In genomic region chr18:47800192-47800591, GRCh38 we compare ENCODE assay signal across 29 cellular contexts.
"Had no signal": no experiment of that assay in that cellular context is flagged by ENCODE, and none has a peak within 500 bp of the region (broad histone marks: within the 10 kb centered on the region; RNA-seq: fewer than 3 reads in every experiment).

No MANE protein-coding gene starts in this region.

- H3K27ac Mint-ChIP-seq: activated CD4-positive, alpha-beta memory T cell treated with anti-CD3 and anti-CD28 coated beads for 36 hours; activated CD4-positive, alpha-beta T cell treated with anti-CD3 and anti-CD28 coated beads for 36 hours; activated CD4-positive, alpha-beta T cell treated with anti-CD3 and anti-CD28 coated beads, Interleukin-2, amount 10 ng/mL, durations not matched to agents 24 days and 14 days; activated CD8-positive, alpha-beta memory T cell treated with anti-CD3 and anti-CD28 coated beads, Interleukin-2, amount 10 ng/mL, durations not matched to agents 7 days and 5 days; activated CD8-positive, alpha-beta T cell treated with anti-CD3 and anti-CD28 coated beads, Interleukin-2, amount 10 ng/mL, durations not matched to agents 7 days and 5 days; activated naive CD4-positive, alpha-beta T cell treated with anti-CD3 and anti-CD28 coated beads, Interleukin-2, amount 10 ng/mL, durations not matched to agents 7 days and 5 days; activated naive CD4-positive, alpha-beta T cell treated with anti-CD3 and anti-CD28 coated beads, Interleukin-2, amount 50 U/mL, for 72 hours; activated naive CD8-positive, alpha-beta T cell treated with anti-CD3 and anti-CD28 coated beads, Interleukin-2, amount 10 ng/mL, durations not matched to agents 7 days and 5 days; T-helper 17 cell had no signal

- H3K9me3 Mint-ChIP-seq: activated CD4-positive, alpha-beta T cell treated with anti-CD3 and anti-CD28 coated beads, Interleukin-2, amount 10 ng/mL, durations not matched to agents 24 days and 14 days; activated naive CD4-positive, alpha-beta T cell treated with anti-CD3 and anti-CD28 coated beads, Interleukin-2, amount 10 ng/mL, durations not matched to agents 7 days and 5 days; activated naive CD4-positive, alpha-beta T cell treated with anti-CD3 and anti-CD28 coated beads, Interleukin-2, amount 50 U/mL, for 72 hours had no signal

- H3K9me3 ChIP-seq: ascending aorta, breast epithelium, colonic mucosa, gastroesophageal sphincter, heart right ventricle had no signal

- H3K4me1 Mint-ChIP-seq: activated CD4-positive, alpha-beta T cell treated with anti-CD3 and anti-CD28 coated beads for 36 hours; activated CD4-positive, alpha-beta T cell treated with anti-CD3 and anti-CD28 coated beads, Interleukin-2, amount 10 ng/mL, durations not matched to agents 24 days and 14 days; activated CD8-positive, alpha-beta memory T cell treated with anti-CD3 and anti-CD28 coated beads, Interleukin-2, amount 10 ng/mL, durations not matched to agents 7 days and 5 days; activated naive CD4-positive, alpha-beta T cell treated with anti-CD3 and anti-CD28 coated beads, Interleukin-2, amount 10 ng/mL, durations not matched to agents 7 days and 5 days; activated naive CD8-positive, alpha-beta T cell treated with anti-CD3 and anti-CD28 coated beads, Interleukin-2, amount 10 ng/mL, durations not matched to agents 7 days and 5 days; brain; T-helper 17 cell had no signal

- H3K4me3 ChIP-seq: ascending aorta, breast epithelium, cardiac muscle cell, colonic mucosa, gastroesophageal sphincter, heart right ventricle had no signal

- H3K4me3 Mint-ChIP-seq: activated CD4-positive, alpha-beta memory T cell treated with anti-CD3 and anti-CD28 coated beads for 36 hours; activated CD4-positive, alpha-beta T cell treated with anti-CD3 and anti-CD28 coated beads for 36 hours; activated CD4-positive, alpha-beta T cell treated with anti-CD3 and anti-CD28 coated beads, Interleukin-2, amount 10 ng/mL, durations not matched to agents 24 days and 14 days; activated CD8-positive, alpha-beta memory T cell treated with anti-CD3 and anti-CD28 coated beads, Interleukin-2, amount 10 ng/mL, durations not matched to agents 7 days and 5 days; activated CD8-positive, alpha-beta T cell treated with anti-CD3 and anti-CD28 coated beads, Interleukin-2, amount 10 ng/mL, durations not matched to agents 7 days and 5 days; activated naive CD4-positive, alpha-beta T cell treated with anti-CD3 and anti-CD28 coated beads, Interleukin-2, amount 10 ng/mL, durations not matched to agents 7 days and 5 days; activated naive CD8-positive, alpha-beta T cell treated with anti-CD3 and anti-CD28 coated beads, Interleukin-2, amount 10 ng/mL, durations not matched to agents 7 days and 5 days; T-helper 17 cell had no signal

- DNase-seq: activated CD4-positive, alpha-beta memory T cell treated with anti-CD3 and anti-CD28 coated beads for 36 hours; activated CD4-positive, alpha-beta T cell treated with anti-CD3 and anti-CD28 coated beads for 36 hours; activated CD4-positive, alpha-beta T cell treated with anti-CD3 and anti-CD28 coated beads, Interleukin-2, amount 10 ng/mL, durations not matched to agents 24 days and 14 days; activated CD4-positive, CD25-positive, alpha-beta regulatory T cell; activated CD4-positive, CD25-positive, alpha-beta regulatory T cell treated with anti-CD3 and anti-CD28 coated beads, Interleukin-2, amount 50 U/mL, for 72 hours; activated CD8-positive, alpha-beta memory T cell treated with anti-CD3 and anti-CD28 coated beads, Interleukin-2, amount 10 ng/mL, durations not matched to agents 7 days and 5 days; activated CD8-positive, alpha-beta memory T cell treated with anti-CD3 and anti-CD28 coated beads, Interleukin-2, amount 50 U/mL, for 4 hours; activated CD8-positive, alpha-beta T cell treated with anti-CD3 and anti-CD28 coated beads, Interleukin-2, amount 10 ng/mL, durations not matched to agents 7 days and 5 days; activated gamma-delta T cell; activated naive CD4-positive, alpha-beta T cell; activated naive CD4-positive, alpha-beta T cell treated with anti-CD3 and anti-CD28 coated beads, Interleukin-2, amount 10 ng/mL, durations not matched to agents 7 days and 5 days; activated naive CD8-positive, alpha-beta T cell treated with anti-CD3 and anti-CD28 coated beads, Interleukin-2, amount 10 ng/mL, durations not matched to agents 7 days and 5 days; activated T-cell treated with anti-CD3 and anti-CD28 coated beads, Interleukin-2, amount 50 U/mL, for 1 hour; activated T-cell treated with anti-CD3 and anti-CD28 coated beads, Interleukin-2, amount 50 U/mL, for 48 hours; central memory CD4-positive, alpha-beta T cell; cerebellar nuclear complex; colonic mucosa; effector CD8-positive, alpha-beta T cell; foreskin keratinocyte; heart right ventricle; T-helper 1 cell; T-helper 17 cell had no signal

- H3K4me1 ChIP-seq: colonic mucosa, foreskin keratinocyte had no signal

- ATAC-seq: activated CD4-positive, alpha-beta T cell treated with anti-CD3 and anti-CD28 coated beads for 36 hours; activated CD8-positive, alpha-beta memory T cell treated with anti-CD3 and anti-CD28 coated beads, Interleukin-2, amount 10 ng/mL, durations not matched to agents 7 days and 5 days; activated CD8-positive, alpha-beta T cell treated with anti-CD3 and anti-CD28 coated beads, Interleukin-2, amount 10 ng/mL, durations not matched to agents 7 days and 5 days; activated naive CD4-positive, alpha-beta T cell treated with anti-CD3 and anti-CD28 coated beads, Interleukin-2, amount 50 U/mL, for 72 hours; esophagus mucosa; foreskin keratinocyte; gastroesophageal sphincter; heart right ventricle; T-helper 17 cell had no signal

- H3K27me3 ChIP-seq: ascending aorta, breast epithelium, cardiac muscle cell, colonic mucosa, heart right ventricle had no signal

- H3K27ac ChIP-seq: ascending aorta, breast epithelium, cardiac muscle cell, colonic mucosa, foreskin keratinocyte, gastroesophageal sphincter, heart right ventricle had no signal

- H3K36me3 Mint-ChIP-seq: activated CD4-positive, alpha-beta memory T cell treated with anti-CD3 and anti-CD28 coated beads for 36 hours; activated CD8-positive, alpha-beta memory T cell treated with anti-CD3 and anti-CD28 coated beads, Interleukin-2, amount 10 ng/mL, durations not matched to agents 7 days and 5 days; activated naive CD4-positive, alpha-beta T cell treated with anti-CD3 and anti-CD28 coated beads, Interleukin-2, amount 10 ng/mL, durations not matched to agents 7 days and 5 days; activated naive CD4-positive, alpha-beta T cell treated with anti-CD3 and anti-CD28 coated beads, Interleukin-2, amount 50 U/mL, for 72 hours; activated naive CD8-positive, alpha-beta T cell treated with anti-CD3 and anti-CD28 coated beads, Interleukin-2, amount 10 ng/mL, durations not matched to agents 7 days and 5 days; brain had no signal

- H3K36me3 ChIP-seq: ascending aorta, breast epithelium, cardiac muscle cell, colonic mucosa, gastroesophageal sphincter, heart right ventricle had no signal
